Comparison of ENCODE assay signal across 1 cellular context in genomic region chr5:52119768-52120167, GRCh38.
TF ChIP-seq lines count a peak whose summit lies in the region.

No MANE protein-coding gene starts in this region.

TF ChIP-seq in WTC11, 78 proteins besides CTCF, POLR2A, EP300 and RAD21 (continued from another document):
- TF ChIP-seq ZNF281 (CRISPR knock-in tag; IDR thresholded peaks at IDR 0.05) (no peak), NFE2L1 (CRISPR knock-in tag; IDR thresholded peaks at IDR 0.05) (no peak), ZNF138 (CRISPR knock-in tag; conservative IDR thresholded peaks at IDR 0.05) (no peak), CBFB (CRISPR knock-in tag; IDR thresholded peaks at IDR 0.05; ENCODE audit: low read depth) (no peak), HMGA2 (CRISPR knock-in tag; IDR thresholded peaks at IDR 0.05) (no peak), ZNF121 (CRISPR knock-in tag; IDR thresholded peaks at IDR 0.05) (no peak), PREB (CRISPR knock-in tag; IDR thresholded peaks at IDR 0.05; ENCODE audit: borderline replicate concordance) (no peak), NR3C1 (CRISPR knock-in tag; conservative IDR thresholded peaks at IDR 0.05; ENCODE audit: low read depth) (no peak), TP53 (CRISPR knock-in tag; IDR thresholded peaks at IDR 0.05) (no peak), ZNF532 (CRISPR knock-in tag; IDR thresholded peaks at IDR 0.05; ENCODE audit: borderline replicate concordance) (no peak), ATF1 (CRISPR knock-in tag; IDR thresholded peaks at IDR 0.05) (no peak), CDX4 (CRISPR knock-in tag; IDR thresholded peaks at IDR 0.05; ENCODE audit: borderline replicate concordance) (no peak), TEAD1 (CRISPR knock-in tag; IDR thresholded peaks at IDR 0.05) (no peak)
- TF ChIP-seq, protein P1, sequence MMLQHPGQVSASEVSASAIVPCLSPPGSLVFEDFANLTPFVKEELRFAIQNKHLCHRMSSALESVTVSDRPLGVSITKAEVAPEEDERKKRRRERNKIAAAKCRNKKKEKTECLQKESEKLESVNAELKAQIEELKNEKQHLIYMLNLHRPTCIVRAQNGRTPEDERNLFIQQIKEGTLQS (CRISPR knock-in tag; conservative IDR thresholded peaks at IDR 0.05) = no peak
- TF ChIP-seq, protein P2, sequence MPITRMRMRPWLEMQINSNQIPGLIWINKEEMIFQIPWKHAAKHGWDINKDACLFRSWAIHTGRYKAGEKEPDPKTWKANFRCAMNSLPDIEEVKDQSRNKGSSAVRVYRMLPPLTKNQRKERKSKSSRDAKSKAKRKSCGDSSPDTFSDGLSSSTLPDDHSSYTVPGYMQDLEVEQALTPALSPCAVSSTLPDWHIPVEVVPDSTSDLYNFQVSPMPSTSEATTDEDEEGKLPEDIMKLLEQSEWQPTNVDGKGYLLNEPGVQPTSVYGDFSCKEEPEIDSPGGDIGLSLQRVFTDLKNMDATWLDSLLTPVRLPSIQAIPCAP (CRISPR knock-in tag; IDR thresholded peaks at IDR 0.05) = no peak
